Comparison of ENCODE assay signal across 14 cellular contexts in the genomic region with DNA sequence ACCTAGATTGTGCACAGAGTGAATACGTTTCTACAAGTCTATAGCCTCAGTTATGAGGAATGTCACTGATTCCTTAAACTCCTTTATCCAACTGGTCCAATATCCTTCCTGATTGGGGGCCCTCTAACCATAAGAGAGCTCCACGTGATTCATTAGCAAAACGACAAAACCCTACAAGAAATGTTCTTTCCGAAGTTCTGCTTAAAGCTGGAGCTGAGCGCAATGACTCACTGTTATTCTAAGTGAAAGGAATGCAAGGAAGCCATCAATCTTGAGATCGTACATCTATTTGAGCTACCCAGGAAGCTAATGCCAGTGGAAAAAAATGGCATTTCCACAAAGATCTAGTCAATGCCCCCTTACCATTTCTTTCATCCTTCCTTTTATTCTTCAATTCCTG.
DNase-seq lines count a peak whose midpoint lies in the region; ATAC-seq and TF ChIP-seq lines count a peak whose summit lies in the region.
"Had no signal": no experiment of that assay in that cellular context is flagged by ENCODE, and none has a peak within 500 bp of the region (broad histone marks: within the 10 kb centered on the region; RNA-seq: fewer than 3 reads in every experiment).

No MANE protein-coding gene starts in this region.

- no peaks in the 10 kb centered on the region for H3K36me3 ChIP-seq in MG63
- H3K36me3 ChIP-seq in esophagus squamous epithelium, result no peaks in the 10 kb centered on the region

- no peak overlapping the region for H3K27ac ChIP-seq in esophagus squamous epithelium

- no peaks in the 10 kb centered on the region for H3K9me3 ChIP-seq in MG63
- no peaks in the 10 kb centered on the region for H3K9me3 ChIP-seq in esophagus squamous epithelium

- H3K4me1 Mint-ChIP-seq in chondrocyte (ENCODE audit: low read depth), result peaks cover 49% of the 10 kb centered on the region
- H3K4me1 Mint-ChIP-seq: activated B cell treated with CpG ODN at 0.5 μM for 24 hours had no signal

- H3K4me1 ChIP-seq in esophagus squamous epithelium, result no peaks in the 10 kb centered on the region

- TF ChIP-seq POLR2A in esophagus squamous epithelium (IDR thresholded peaks at IDR 0.05), result no peak

- ATAC-seq in GM21529 (IDR thresholded peaks at IDR 0.05; ENCODE audit: unreplicated experiment) (no peak), GM18867 (IDR thresholded peaks at IDR 0.05; ENCODE audit: unreplicated experiment) (no peak)
- ATAC-seq: right cardiac atrium had no signal

- no peaks in the 10 kb centered on the region for H3K9me3 Mint-ChIP-seq in chondrocyte (ENCODE audit: low read depth)

- H3K4me3 ChIP-seq in AG04449 (ENCODE audit: low read depth, low read length) (no peak overlapping the region), MG63 (no peak overlapping the region), esophagus squamous epithelium (no peak overlapping the region)

- DNase-seq in AG04449 (ENCODE audit: low read depth, low spot score) (peak; percentile 65), MG63 (peak; percentile 28), chondrocyte (ENCODE audit: low spot score) (no peak), kidney tubule cell (ENCODE audit: low spot score) (peak; percentile 69), NCI-H1930 (lab: John Stamatoyannopoulos, UW) (no peak), esophagus squamous epithelium (lab: John Stamatoyannopoulos, UW) (no peak)
- DNase-seq: ACHN; activated B cell treated with CpG ODN at 0.5 μM for 24 hours; central memory CD4-positive, alpha-beta T cell; midbrain; NCI-H526 treated with DMSO at 0.1 percent for 48 hours; right cardiac atrium had no signal

- CTCF ChIA-PET in AG04449 (lab: Yijun Ruan, JAX), result no interaction called here

- TF ChIP-seq CTCF in AG04449 (IDR thresholded peaks at IDR 0.05; ENCODE audit: insufficient read depth, low read length, missing control alignments), result no peak
- TF ChIP-seq CTCF in chondrocyte (IDR thresholded peaks at IDR 0.05), result no peak
- no peak for TF ChIP-seq CTCF in esophagus squamous epithelium (IDR thresholded peaks at IDR 0.05)

- WGBS in esophagus squamous epithelium, 2 donors, result 16 to 19% methylated on average over 6 of the region's 6 CpGs

- intact Hi-C loops in esophagus squamous epithelium (cut with DNase I), result no loop called here

- H3K27me3 ChIP-seq in MG63, result no peaks in the 10 kb centered on the region
- H3K27me3 ChIP-seq in esophagus squamous epithelium, result no peaks in the 10 kb centered on the region

- H3K4me3 Mint-ChIP-seq in chondrocyte (ENCODE audit: unreplicated experiment), result no peak overlapping the region
- H3K4me3 Mint-ChIP-seq: activated B cell treated with CpG ODN at 0.5 μM for 24 hours had no signal

- peak overlapping the region; percentile 66 for H3K27ac Mint-ChIP-seq in chondrocyte (ENCODE audit: unreplicated experiment)
- H3K27ac Mint-ChIP-seq: activated B cell treated with CpG ODN at 0.5 μM for 24 hours had no signal

- POLR2A ChIA-PET in AG04449 (lab: Yijun Ruan, JAX), result interaction anchor here (0.5 kb wide), 1 partner anchor 1556 kb away, joined by 4 read pairs; no protein-coding TSS in a partner anchor

- no peaks in the 10 kb centered on the region for H3K27me3 Mint-ChIP-seq in chondrocyte (ENCODE audit: low read depth)
- H3K27me3 Mint-ChIP-seq: activated B cell treated with CpG ODN at 0.5 μM for 24 hours had no signal

- H3K36me3 Mint-ChIP-seq in chondrocyte (ENCODE audit: low read depth), result no peaks in the 10 kb centered on the region

Comparison
In these comparisons a context has a peak if more than half of its experiments do, and no peak if none do; other contexts are left out.
1. DNase-seq: peak in AG04449 (single experiment), MG63 (single experiment) and kidney tubule cell (single experiment); none in chondrocyte (single experiment), NCI-H1930 (0 of 2) and esophagus squamous epithelium (single experiment).